In genomic region chr5:113156271-113156878, GRCh38 we compare ENCODE assay signal across 25 cellular contexts.
"Had no signal": no experiment of that assay in that cellular context is flagged by ENCODE, and none has a peak within 500 bp of the region (broad histone marks: within the 10 kb centered on the region; RNA-seq: fewer than 3 reads in every experiment).

No MANE protein-coding gene starts in this region.

- H3K9me3 Mint-ChIP-seq: activated CD4-positive, alpha-beta memory T cell treated with anti-CD3 and anti-CD28 coated beads, Interleukin-2, amount 10 ng/mL, durations not matched to agents 7 days and 5 days; activated naive CD4-positive, alpha-beta T cell treated with anti-CD3 and anti-CD28 coated beads for 36 hours; activated T-helper 17 cell treated with anti-CD3 and anti-CD28 coated beads, Interleukin-2, amount 50 U/mL, for 72 hours; brain; T-cell had no signal

- H3K27ac Mint-ChIP-seq: activated CD4-positive, alpha-beta memory T cell treated with anti-CD3 and anti-CD28 coated beads, Interleukin-2, amount 10 ng/mL, durations not matched to agents 7 days and 5 days; activated CD4-positive, alpha-beta T cell treated with anti-CD3 and anti-CD28 coated beads for 36 hours; activated naive CD4-positive, alpha-beta T cell treated with anti-CD3 and anti-CD28 coated beads for 36 hours; activated naive CD8-positive, alpha-beta T cell; activated T-helper 17 cell treated with anti-CD3 and anti-CD28 coated beads, Interleukin-2, amount 50 U/mL, for 72 hours; T-cell had no signal

- H3K4me3 ChIP-seq: SK-N-MC had no signal

- ATAC-seq: activated CD4-positive, alpha-beta T cell treated with anti-CD3 and anti-CD28 coated beads for 36 hours; activated T-helper 17 cell treated with anti-CD3 and anti-CD28 coated beads, Interleukin-2, amount 50 U/mL, for 72 hours; Panc1; T-cell had no signal

- H3K4me1 Mint-ChIP-seq: activated CD4-positive, alpha-beta memory T cell treated with anti-CD3 and anti-CD28 coated beads, Interleukin-2, amount 10 ng/mL, durations not matched to agents 7 days and 5 days; activated CD4-positive, alpha-beta T cell treated with anti-CD3 and anti-CD28 coated beads for 36 hours; activated T-helper 17 cell treated with anti-CD3 and anti-CD28 coated beads, Interleukin-2, amount 50 U/mL, for 72 hours; T-cell had no signal

- H3K36me3 Mint-ChIP-seq: activated naive CD8-positive, alpha-beta T cell; T-cell had no signal

- H3K27me3 Mint-ChIP-seq: activated CD4-positive, alpha-beta memory T cell treated with anti-CD3 and anti-CD28 coated beads, Interleukin-2, amount 10 ng/mL, durations not matched to agents 7 days and 5 days; activated CD4-positive, alpha-beta T cell treated with anti-CD3 and anti-CD28 coated beads for 36 hours; activated naive CD8-positive, alpha-beta T cell; activated T-helper 17 cell treated with anti-CD3 and anti-CD28 coated beads, Interleukin-2, amount 50 U/mL, for 72 hours; brain; T-cell had no signal

- DNase-seq: activated CD4-positive, alpha-beta memory T cell treated with anti-CD3 and anti-CD28 coated beads, Interleukin-2, amount 10 ng/mL, durations not matched to agents 7 days and 5 days; activated CD4-positive, alpha-beta T cell treated with anti-CD3 and anti-CD28 coated beads for 36 hours; activated CD4-positive, alpha-beta T cell treated with anti-CD3 and anti-CD28 coated beads, Interleukin-2, amount 50 U/mL, for 1 hour; activated gamma-delta T cell; activated naive CD4-positive, alpha-beta T cell treated with anti-CD3 and anti-CD28 coated beads for 36 hours; activated T-cell treated with anti-CD3 and anti-CD28 coated beads for 4 hours; activated T-cell treated with anti-CD3 and anti-CD28 coated beads, Interleukin-2, amount 50 U/mL, for 48 hours; amygdala; Kasumi-1; NCI-H1048; NCI-H1417; NCI-H1930; NCI-H2171; NCI-H226; NCI-H526; NCI-H774; OCI-M1; RPMI8226; T-cell had no signal

- H3K27ac ChIP-seq: SK-N-MC, VCaP had no signal

- H3K4me3 Mint-ChIP-seq: activated CD4-positive, alpha-beta memory T cell treated with anti-CD3 and anti-CD28 coated beads, Interleukin-2, amount 10 ng/mL, durations not matched to agents 7 days and 5 days; activated CD4-positive, alpha-beta T cell treated with anti-CD3 and anti-CD28 coated beads for 36 hours; activated naive CD4-positive, alpha-beta T cell treated with anti-CD3 and anti-CD28 coated beads for 36 hours; activated naive CD8-positive, alpha-beta T cell; activated T-helper 17 cell treated with anti-CD3 and anti-CD28 coated beads, Interleukin-2, amount 50 U/mL, for 72 hours; brain; T-cell had no signal
